In genomic region chr16:10646581-10647263, GRCh38 we compare ENCODE assay signal across 1 cellular context.
TF ChIP-seq lines count a peak whose summit lies in the region.

No MANE protein-coding gene starts in this region.

TF ChIP-seq in HepG2, 621 proteins besides CTCF, POLR2A, EP300 and RAD21 (continued from another document and continues in another):
- TF ChIP-seq POGK (CRISPR knock-in tag; conservative IDR thresholded peaks at IDR 0.05) (0 out of 2 replicates have a peak, but pooled peaks have one; percentile 16), ZNF766 (CRISPR knock-in tag; IDR thresholded peaks at IDR 0.05; ENCODE audit: borderline replicate concordance) (no peak), MAX (IDR thresholded peaks at IDR 0.05) (0 out of 2 replicates have a peak, but pooled peaks have one; percentile 36), ZNF646 (CRISPR knock-in tag; IDR thresholded peaks at IDR 0.05) (peak; percentile 22; the same call in 1 of the 2 replicates), ZNF691 (CRISPR knock-in tag; IDR thresholded peaks at IDR 0.05; ENCODE audit: borderline replicate concordance, low read depth) (0 out of 2 replicates have a peak, but pooled peaks have one; percentile 31), ZFX (CRISPR knock-in tag; IDR thresholded peaks at IDR 0.05; ENCODE audit: low read depth) (0 out of 2 replicates have a peak, but pooled peaks have one; percentile 36), ZNF101 (CRISPR knock-in tag; IDR thresholded peaks at IDR 0.05; ENCODE audit: borderline replicate concordance, low read depth) (no peak), IKZF5 (CRISPR knock-in tag; IDR thresholded peaks at IDR 0.05) (no peak; the same call in 1 of the 2 replicates), ZC3H4 (CRISPR knock-in tag; IDR thresholded peaks at IDR 0.05; ENCODE audit: borderline replicate concordance) (peak; percentile 57; the same call in 1 of the 2 replicates), ZNF770 (CRISPR knock-in tag; IDR thresholded peaks at IDR 0.05) (peak; percentile 99), ZNF550 (CRISPR knock-in tag; IDR thresholded peaks at IDR 0.05; ENCODE audit: borderline replicate concordance) (no peak), HDAC2 (CRISPR knock-in tag; IDR thresholded peaks at IDR 0.05) (peak; percentile 35; the same call in 1 of the 2 replicates), ZNF749 (CRISPR knock-in tag; IDR thresholded peaks at IDR 0.05; ENCODE audit: borderline replicate concordance) (peak; percentile 45; the same call in 1 of the 2 replicates), ZFP91 (CRISPR knock-in tag; IDR thresholded peaks at IDR 0.05; ENCODE audit: borderline replicate concordance) (no peak), MED1 (CRISPR knock-in tag; IDR thresholded peaks at IDR 0.05) (peak; percentile 55), SOX5 (CRISPR knock-in tag; IDR thresholded peaks at IDR 0.05; ENCODE audit: borderline replicate concordance) (peak; percentile 19; the same call in 1 of the 2 replicates), ZMYM3 (CRISPR knock-in tag; IDR thresholded peaks at IDR 0.05) (peak; percentile 95), FOXP1 (IDR thresholded peaks at IDR 0.05) (no peak), FOXP1 (CRISPR knock-in tag; IDR thresholded peaks at IDR 0.05) (peak; percentile 53; the same call in 1 of the 2 replicates), KDM1A (CRISPR knock-in tag; IDR thresholded peaks at IDR 0.05) (peak; percentile 65; the same call in 1 of the 2 replicates), U2AF1 (optimal IDR thresholded peaks at IDR 0.05; ENCODE audit: low read depth, low read length) (no peak), MXI1 (IDR thresholded peaks at IDR 0.05; ENCODE audit: borderline replicate concordance, low read depth, low read length) (peak; percentile 15; the same call in 1 of the 3 replicates), SP2 (CRISPR knock-in tag; IDR thresholded peaks at IDR 0.05) (no peak), ZNF644 (CRISPR knock-in tag; IDR thresholded peaks at IDR 0.05; ENCODE audit: low read depth) (peak; percentile 50; the same call in 1 of the 2 replicates), ZBTB26 (CRISPR knock-in tag; IDR thresholded peaks at IDR 0.05; ENCODE audit: borderline replicate concordance) (no peak), ZNF605 (CRISPR knock-in tag; IDR thresholded peaks at IDR 0.05) (peak; percentile 56; the same call in 1 of the 2 replicates), ZFP36L1 (CRISPR knock-in tag; IDR thresholded peaks at IDR 0.05) (0 out of 2 replicates have a peak, but pooled peaks have one; percentile 65), GZF1 (CRISPR knock-in tag; IDR thresholded peaks at IDR 0.05) (0 out of 2 replicates have a peak, but pooled peaks have one; percentile 80), ZBTB33 (CRISPR knock-in tag; IDR thresholded peaks at IDR 0.05) (0 out of 2 replicates have a peak, but pooled peaks have one; percentile 17), ZNF7 (CRISPR knock-in tag; IDR thresholded peaks at IDR 0.05) (no peak), ZNF687 (CRISPR knock-in tag; IDR thresholded peaks at IDR 0.05) (peak; percentile 69; the same call in 1 of the 2 replicates), ZEB1 (IDR thresholded peaks at IDR 0.05; ENCODE audit: insufficient replicate concordance, low read depth) (no peak), SIX1 (CRISPR knock-in tag; IDR thresholded peaks at IDR 0.05; ENCODE audit: borderline replicate concordance) (no peak)
